Comparison of ENCODE assay signal across 8 cellular contexts in genomic region chr11:59753650-59754493, GRCh38. TPM values are rescaled to one million over a fixed set of nuclear protein-coding genes. Genes with fewer than 3 reads are reported as not detected.
DNase-seq lines count a peak whose midpoint lies in the region; ATAC-seq and TF ChIP-seq lines count a peak whose summit lies in the region.

No MANE protein-coding gene starts in this region.

- ATAC-seq in DND-41 (ENCODE audit: insufficient read depth, low read depth) (peak; percentile 87), GM21723 (IDR thresholded peaks at IDR 0.05; ENCODE audit: unreplicated experiment) (peak; percentile 76), foreskin keratinocyte (peak; percentile 31)

- TF ChIP-seq POLR2A in Raji (IDR thresholded peaks at IDR 0.05; ENCODE audit: insufficient read depth, low read depth, low read length) = 0 out of 2 replicates have a peak, but pooled peaks have one; percentile 32

- no peak overlapping the region for H3K4ac ChIP-seq in neuronal stem cell (ENCODE audit: low read length)

- peak overlapping the region; percentile 36 for H3K9ac ChIP-seq in DND-41 (ENCODE audit: low read depth, low read length)
- peak overlapping the region; percentile 53 for H3K9ac ChIP-seq in neuronal stem cell (ENCODE audit: low read depth, low read length, poor library complexity)
- peak overlapping the region in 4 of 5 donors; percentile 67 to 86 (median 84) for H3K9ac ChIP-seq in subcutaneous abdominal adipose tissue (ENCODE audit: low read length in 5 of 5)

- no peak overlapping the region for H3K23ac ChIP-seq in neuronal stem cell (ENCODE audit: low read depth, low read length, poor library complexity)

- H4K91ac ChIP-seq in neuronal stem cell (ENCODE audit: low read depth, low read length, poor library complexity) = no peak overlapping the region

- H3K14ac ChIP-seq in neuronal stem cell (ENCODE audit: low read length) = no peak overlapping the region

- peak overlapping the region; percentile 91 for H3K4me2 ChIP-seq in DND-41 (ENCODE audit: insufficient read depth, low read length)
- H3K4me2 ChIP-seq in neuronal stem cell (ENCODE audit: insufficient read depth, low read length, poor library complexity, severe bottlenecking) = peak overlapping the region; percentile 88

- H3K79me1 ChIP-seq in neuronal stem cell (ENCODE audit: low read depth, low read length) = no peaks in the 10 kb centered on the region

- peak; percentile 74 for DNase-seq in DND-41
- peak; percentile 82 for DNase-seq in KG1 (lab: John Stamatoyannopoulos, UW)
- peak; percentile 19 for DNase-seq in activated gamma-delta T cell (lab: John Stamatoyannopoulos, UW)
- peak; percentile 37 to 58 for DNase-seq in foreskin keratinocyte
- DNase-seq in neuronal stem cell (ENCODE audit: low spot score) = peak; percentile 80

- H3K36me3 ChIP-seq in DND-41 (ENCODE audit: insufficient read depth, low read length) (no peaks in the 10 kb centered on the region), neuronal stem cell (replicated peaks in 1 of 2; ENCODE audit: control insufficient read depth in 2 of 2, insufficient read depth in 2 of 2, low read length in 2 of 2) (no peaks in the 10 kb centered on the region), subcutaneous abdominal adipose tissue (ENCODE audit: control insufficient read depth in 5 of 5, insufficient read depth in 5 of 5, low read length in 5 of 5) (no peaks in the 10 kb centered on the region)

- H3K27me3 ChIP-seq in DND-41 (ENCODE audit: insufficient read depth, low read length, poor library complexity) (peaks cover 2% of the 10 kb centered on the region), foreskin keratinocyte (no peaks in the 10 kb centered on the region), neuronal stem cell (ENCODE audit: control insufficient read depth in 3 of 3, insufficient read depth in 3 of 3, low read depth in 1 of 3, low read length in 3 of 3) (peaks cover 0 to 45% (median 0%) of the 10 kb centered on the region in 3 experiments), subcutaneous abdominal adipose tissue (ENCODE audit: control insufficient read depth in 5 of 5, insufficient read depth in 4 of 5, low read length in 5 of 5) (peaks cover 0 to 1% (median 0%) of the 10 kb centered on the region in 5 donors)

- peak overlapping the region; percentile 76 for H2AFZ ChIP-seq in DND-41 (ENCODE audit: low read depth, low read length)
- H2AFZ ChIP-seq in neuronal stem cell (ENCODE audit: low read length) = peak overlapping the region; percentile 93

- no peaks in the 10 kb centered on the region for H3K9me3 ChIP-seq in DND-41 (ENCODE audit: insufficient read depth, low read length, severe bottlenecking)
- H3K9me3 ChIP-seq in neuronal stem cell (replicated peaks in 1 of 2; ENCODE audit: control insufficient read depth in 2 of 2, insufficient read depth in 1 of 2, low read depth in 1 of 2, low read length in 2 of 2) = peaks cover 0 to 2% of the 10 kb centered on the region in 2 donors
- no peaks in the 10 kb centered on the region for H3K9me3 ChIP-seq in subcutaneous abdominal adipose tissue (ENCODE audit: control insufficient read depth in 5 of 5, low read length in 5 of 5)

- peaks cover 23% of the 10 kb centered on the region for H3K4me1 ChIP-seq in DND-41 (ENCODE audit: insufficient read depth, low read length)
- H3K4me1 ChIP-seq in foreskin keratinocyte = peaks cover 12% of the 10 kb centered on the region
- peaks cover 0 to 12% of the 10 kb centered on the region in 2 donors for H3K4me1 ChIP-seq in neuronal stem cell (ENCODE audit: control insufficient read depth in 2 of 2, insufficient read depth in 1 of 2, low read depth in 1 of 2, low read length in 2 of 2)
- peaks cover 0 to 26% (median 22%) of the 10 kb centered on the region in 5 donors for H3K4me1 ChIP-seq in subcutaneous abdominal adipose tissue (ENCODE audit: control insufficient read depth in 5 of 5, insufficient read depth in 5 of 5, low read length in 5 of 5)

- H2BK12ac ChIP-seq in neuronal stem cell (ENCODE audit: low read length) = no peak overlapping the region

- H2AK5ac ChIP-seq in neuronal stem cell (ENCODE audit: low read depth, low read length) = no peak overlapping the region

- H2BK15ac ChIP-seq in neuronal stem cell (ENCODE audit: low read length) = no peak overlapping the region

- H2BK120ac ChIP-seq in neuronal stem cell (ENCODE audit: low read depth, low read length) = no peak overlapping the region

- no peak overlapping the region for H3K18ac ChIP-seq in neuronal stem cell (ENCODE audit: low read length)

- H3K27ac ChIP-seq in DND-41 (ENCODE audit: low read length) = no peak overlapping the region; the same call in 1 of the 2 replicates
- H3K27ac ChIP-seq in foreskin keratinocyte = no peak overlapping the region
- H3K27ac ChIP-seq in neuronal stem cell (replicated peaks; ENCODE audit: low read length) = no peak overlapping the region
- peak overlapping the region; percentile 83 for H3K27ac ChIP-seq in subcutaneous abdominal adipose tissue (ENCODE audit: low read depth, low read length)

- no peak overlapping the region for H2BK5ac ChIP-seq in neuronal stem cell (ENCODE audit: low read length)

- no peaks in the 10 kb centered on the region; the same call in 1 of the 2 replicates for H4K20me1 ChIP-seq in DND-41 (ENCODE audit: insufficient read depth, low read length)

- H3K4me3 ChIP-seq in DND-41 (ENCODE audit: low read depth in 1 of 2, low read length in 2 of 2) (peak overlapping the region; percentile 6 to 77; a peak in 3 of 4 replicates), neuronal stem cell (ENCODE audit: low read length in 2 of 2) (peak overlapping the region; percentile 47 to 97), subcutaneous abdominal adipose tissue (ENCODE audit: low read depth in 1 of 5, low read length in 5 of 5) (peak overlapping the region; percentile 85 to 97 (median 88))

- no CpG with 5 or more reads among the region's 47 CpGs for WGBS in neuronal stem cell (ENCODE audit: extremely low coverage in 2 of 2, insufficient read length in 2 of 2, insufficient replicate concordance in 1 of 2), 2 donors

- H3K79me2 ChIP-seq in DND-41 (ENCODE audit: insufficient read depth, low read length) = no peaks in the 10 kb centered on the region

- peak; percentile 93 for TF ChIP-seq CTCF in DND-41 (IDR thresholded peaks at IDR 0.05; ENCODE audit: borderline replicate concordance, extremely low read depth, low read length, poor library complexity, severe bottlenecking)
- peak; percentile 91 for TF ChIP-seq CTCF in foreskin keratinocyte (conservative IDR thresholded peaks at IDR 0.05)

- no peak overlapping the region for H4K8ac ChIP-seq in neuronal stem cell (ENCODE audit: low read depth, low read length)

RNA-seq across cellular contexts. Expression of gene STX3, which starts 1.3 kb away (rescaled TPM):
- 27.9 and 28.9 TPM in 2 replicates for total RNA-seq in foreskin keratinocyte
- 13.9 and 15.9 TPM in 2 replicates for polyA plus RNA-seq in foreskin keratinocyte
- polyA plus RNA-seq in neuronal stem cell (2013, experiment 1 of 2) = 28.3 TPM
- polyA plus RNA-seq in neuronal stem cell (2013, experiment 2 of 2) = 28.3 TPM

RNA-seq across cellular contexts. Expression of gene OR10V1, which starts 40.2 kb away (rescaled TPM):
- total RNA-seq in foreskin keratinocyte = not detected in 2 replicates
- not detected in 2 replicates for polyA plus RNA-seq in foreskin keratinocyte
- not detected for polyA plus RNA-seq in neuronal stem cell (2013, experiment 1 of 2)
- polyA plus RNA-seq in neuronal stem cell (2013, experiment 2 of 2) = 0.04 TPM

RNA-seq across cellular contexts. Expression of gene MRPL16, which starts 56.7 kb away (rescaled TPM):
- total RNA-seq in foreskin keratinocyte = 64.8 and 74.5 TPM in 2 replicates
- 89.3 and 95.3 TPM in 2 replicates for polyA plus RNA-seq in foreskin keratinocyte
- polyA plus RNA-seq in neuronal stem cell (2013, experiment 1 of 2) = 42.5 TPM
- 41.2 TPM for polyA plus RNA-seq in neuronal stem cell (2013, experiment 2 of 2)

Comparison
In these comparisons a context has a peak if more than half of its experiments do, and no peak if none do; other contexts are left out.
1. ATAC-seq: peak in every context shown above with its lines; median percentile 87 in DND-41; 76 in GM21723; 31 in foreskin keratinocyte.
2. DNase-seq: peak in every context shown above with its lines; median percentile 82 in KG1; 80 in neuronal stem cell; 74 in DND-41; 48 in foreskin keratinocyte; 19 in activated gamma-delta T cell.